20 cellular contexts compared by ENCODE assay signal in the genomic region with DNA sequence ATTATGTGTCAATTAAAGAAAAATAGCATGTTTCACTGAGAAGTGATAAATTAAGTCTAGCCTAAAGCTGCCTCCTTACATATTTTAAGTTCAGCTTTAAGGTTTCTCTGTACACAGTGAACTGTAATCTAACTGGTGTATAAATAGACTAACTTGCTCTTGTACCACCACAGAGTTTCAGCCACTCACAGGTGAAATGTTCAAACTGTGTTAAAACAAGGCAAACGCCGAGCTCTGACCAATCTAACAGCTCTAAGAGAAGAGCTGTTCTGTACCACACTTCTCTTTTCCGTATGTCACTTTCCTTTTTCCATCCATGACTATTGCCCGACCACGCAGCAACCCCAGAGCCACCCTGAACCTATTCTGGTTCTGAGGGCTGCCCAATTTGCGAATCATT.
"Had no signal": no experiment of that assay in that cellular context is flagged by ENCODE, and none has a peak within 500 bp of the region (broad histone marks: within the 10 kb centered on the region; RNA-seq: fewer than 3 reads in every experiment).

No MANE protein-coding gene starts in this region.

- H3K9me3 ChIP-seq: heart left ventricle, mucosa of descending colon, ovary, right atrium auricular region, sigmoid colon, testis, transverse colon had no signal

- H3K4me3 ChIP-seq: heart left ventricle, mucosa of descending colon, neural progenitor cell, ovary, right atrium auricular region, sigmoid colon, skin epidermis, testis, transverse colon had no signal

- H3K4me1 ChIP-seq: heart left ventricle, right atrium auricular region, testis had no signal

- H3K27me3 ChIP-seq: neural progenitor cell, ovary, right atrium auricular region, sigmoid colon, testis had no signal

- DNase-seq: effector memory CD4-positive, alpha-beta T cell; heart left ventricle; hippocampal formation; mammary epithelial cell; mucosa of descending colon; naive thymus-derived CD8-positive, alpha-beta T cell; nucleus accumbens; ovary; sigmoid colon; stimulated activated CD4-positive, alpha-beta T cell treated with anti-CD3 and anti-CD28 coated beads, Interleukin-2, amount 100 ng/mL, for 24 hours; stimulated activated CD4-positive, alpha-beta T cell treated with anti-CD3 and anti-CD28 coated beads, Interleukin-4, amount 100 ng/mL, for 4 hours; stimulated activated naive B cell treated with anti-CD40 and anti-IgM and Interleukin-4, amounts not matched to agents 10 μg/mL and 1 μg/mL and 100 μg/mL, for 72 hours; stimulated activated naive CD8-positive, alpha-beta T cell treated with anti-CD3 and anti-CD28 coated beads, Interleukin-15, amount 100 ng/mL, for 72 hours; testis; transverse colon had no signal

- H3K27ac ChIP-seq: heart left ventricle, neural progenitor cell, ovary, right atrium auricular region, sigmoid colon, skin epidermis, testis, transverse colon had no signal

- ATAC-seq: esophagus mucosa; heart left ventricle; left lobe of liver; mucosa of descending colon; naive thymus-derived CD8-positive, alpha-beta T cell; stimulated activated naive B cell treated with anti-CD40 and anti-IgM and Interleukin-4, amounts not matched to agents 10 μg/mL and 1 μg/mL and 100 μg/mL, for 72 hours; stimulated activated naive CD8-positive, alpha-beta T cell treated with anti-CD3 and anti-CD28 coated beads, Interleukin-15, amount 100 ng/mL, for 72 hours had no signal

- H3K36me3 ChIP-seq: heart left ventricle, neural progenitor cell, ovary, right atrium auricular region, sigmoid colon, transverse colon had no signal
